Comparison of ENCODE assay signal across 6 cellular contexts in the genomic region with DNA sequence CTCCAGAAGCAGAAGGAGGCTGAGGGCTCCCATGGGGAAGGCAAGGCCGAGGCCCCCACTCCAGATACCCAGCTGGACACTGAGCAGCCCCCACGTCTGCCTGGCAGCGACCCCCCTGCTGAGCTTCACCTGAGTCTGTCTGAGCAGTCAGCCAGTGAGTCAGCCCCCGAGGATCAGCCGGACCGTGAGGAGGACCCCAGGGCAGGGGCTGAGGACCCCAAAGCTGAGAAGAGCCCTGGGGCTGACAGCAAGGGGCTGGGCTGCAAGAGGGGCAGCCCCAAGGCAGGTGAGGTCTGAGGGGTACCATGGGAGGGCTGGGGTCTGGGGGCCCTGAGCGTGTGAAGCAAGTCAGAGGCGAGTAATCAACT. TPM values are rescaled to one million over a fixed set of nuclear protein-coding genes. Genes with fewer than 3 reads are reported as not detected.
"Had no signal": no experiment of that assay in that cellular context is flagged by ENCODE, and none has a peak within 500 bp of the region (broad histone marks: within the 10 kb centered on the region; RNA-seq: fewer than 3 reads in every experiment).

No MANE protein-coding gene starts in this region.

- H3K4me3 ChIP-seq: GM23248 had no signal

- DNase-seq: GM23248, GOT3, H9, HCEC 1CT, IMR-90 had no signal

- H2AFZ ChIP-seq: GM23248 had no signal

- H3K9me3 Mint-ChIP-seq: H9 had no signal

- H3K27ac Mint-ChIP-seq: H9 had no signal

- H3K4me3 Mint-ChIP-seq: H9 had no signal

- H3K27ac ChIP-seq: GM23248 had no signal

- H3K9ac ChIP-seq: GM23248 had no signal

RNA-seq across cellular contexts. Expression of gene DMBX1, which starts 21.3 kb away (rescaled TPM):
- total RNA-seq: GM23248, IMR-90 had no signal
- polyA plus RNA-seq: GM23248, IMR-90 had no signal

RNA-seq across cellular contexts. Expression of gene KNCN, which starts 40.5 kb away (rescaled TPM):
- total RNA-seq: GM23248, H9, HT-29, IMR-90 had no signal
- polyA plus RNA-seq: GM23248, IMR-90 had no signal
